ENCODE assay signal across 16 cellular contexts in genomic region chr2:65025453-65026128, GRCh38. TPM values are rescaled to one million over a fixed set of nuclear protein-coding genes. Genes with fewer than 3 reads are reported as not detected.
DNase-seq lines count a peak whose midpoint lies in the region; ATAC-seq and TF ChIP-seq lines count a peak whose summit lies in the region.
"Had no signal": no experiment of that assay in that cellular context is flagged by ENCODE, and none has a peak within 500 bp of the region (broad histone marks: within the 10 kb centered on the region; RNA-seq: fewer than 3 reads in every experiment).

No MANE protein-coding gene starts in this region.

- no peak for TF ChIP-seq CTCF in GM13976 (IDR thresholded peaks at IDR 0.05; ENCODE audit: borderline replicate concordance, control extremely low read depth, extremely low read depth, insufficient read depth, missing control alignments)

- no peak overlapping the region for H3K9ac ChIP-seq in BLaER1 treated with 17β-estradiol and CSF1 and Interleukin-3, amounts not matched to agents 10 nM and 100 nM

- H3K4me1 ChIP-seq in BLaER1 treated with 17β-estradiol and CSF1 and Interleukin-3, amounts not matched to agents 10 nM and 100 nM: peaks cover 48 to 68% (median 56%) of the 10 kb centered on the region in 10 experiments
- peaks cover under 1 to 2% of the 10 kb centered on the region in 2 donors for H3K4me1 ChIP-seq in naive thymus-derived CD4-positive, alpha-beta T cell (ENCODE audit: control insufficient read depth in 2 of 2, insufficient read depth in 2 of 2, low read length in 2 of 2)
- H3K4me1 ChIP-seq: ascending aorta had no signal

- POLR2A ChIA-PET in activated CD8-positive, alpha-beta T cell treated with anti-CD3 and anti-CD28 coated beads, Interleukin-2, amount 10 ng/mL, durations not matched to agents 7 days and 5 days (lab: Charles Lee): no interaction called here
- POLR2A ChIA-PET in naive thymus-derived CD4-positive, alpha-beta T cell (lab: Charles Lee): no interaction called here

- no peak overlapping the region for H3K27ac Mint-ChIP-seq in activated CD8-positive, alpha-beta T cell treated with anti-CD3 and anti-CD28 coated beads, Interleukin-2, amount 10 ng/mL, durations not matched to agents 7 days and 5 days
- no peak overlapping the region for H3K27ac Mint-ChIP-seq in naive thymus-derived CD4-positive, alpha-beta T cell
- H3K27ac Mint-ChIP-seq: activated T-cell treated with anti-CD3 and anti-CD28 coated beads, Interleukin-2, amount 50 U/mL, for 72 hours; effector memory CD8-positive, alpha-beta T cell had no signal

- ATAC-seq in activated CD8-positive, alpha-beta T cell treated with anti-CD3 and anti-CD28 coated beads, Interleukin-2, amount 10 ng/mL, durations not matched to agents 7 days and 5 days: peak; percentile 35
- peak; percentile 54 for ATAC-seq in naive thymus-derived CD4-positive, alpha-beta T cell
- no peak for ATAC-seq in activated CD4-positive, CD25-positive, alpha-beta regulatory T cell treated with anti-CD3 and anti-CD28 coated beads, Interleukin-2, amount 50 U/mL, for 24 hours
- no peak for ATAC-seq in GM21528 (IDR thresholded peaks at IDR 0.05; ENCODE audit: low FRiP score, unreplicated experiment)
- ATAC-seq: activated T-cell treated with anti-CD3 and anti-CD28 coated beads, Interleukin-2, amount 50 U/mL, for 72 hours; effector memory CD8-positive, alpha-beta T cell had no signal

- CTCF ChIA-PET in activated CD8-positive, alpha-beta T cell treated with anti-CD3 and anti-CD28 coated beads, Interleukin-2, amount 10 ng/mL, durations not matched to agents 7 days and 5 days (lab: Charles Lee): interaction anchor here (1.9 kb wide), 1 partner anchor 15 kb away, joined by 5 read pairs; no protein-coding TSS in a partner anchor
- CTCF ChIA-PET in naive thymus-derived CD4-positive, alpha-beta T cell (lab: Charles Lee): no interaction called here

- H3K9me3 ChIP-seq in BLaER1 treated with 17β-estradiol and CSF1 and Interleukin-3, amounts not matched to agents 10 nM and 100 nM (replicated peaks in 1 of 11): no peaks in the 10 kb centered on the region
- no peaks in the 10 kb centered on the region for H3K9me3 ChIP-seq in naive thymus-derived CD4-positive, alpha-beta T cell (ENCODE audit: control insufficient read depth in 2 of 3, low read length in 3 of 3)
- H3K9me3 ChIP-seq: ascending aorta had no signal

- H3K36me3 ChIP-seq in BLaER1 treated with 17β-estradiol and CSF1 and Interleukin-3, amounts not matched to agents 10 nM and 100 nM: peaks cover 24 to 41% (median 35%) of the 10 kb centered on the region in 11 experiments
- no peaks in the 10 kb centered on the region for H3K36me3 ChIP-seq in naive thymus-derived CD4-positive, alpha-beta T cell (ENCODE audit: control insufficient read depth in 2 of 3, insufficient read depth in 3 of 3, low read length in 3 of 3)

- intact Hi-C loops in naive thymus-derived CD4-positive, alpha-beta T cell (cut with micrococcal nuclease): no loop called here

- H3K9me3 Mint-ChIP-seq in activated CD8-positive, alpha-beta T cell treated with anti-CD3 and anti-CD28 coated beads, Interleukin-2, amount 10 ng/mL, durations not matched to agents 7 days and 5 days (ENCODE audit: insufficient read depth): no peaks in the 10 kb centered on the region
- H3K9me3 Mint-ChIP-seq in naive thymus-derived CD4-positive, alpha-beta T cell: no peaks in the 10 kb centered on the region
- H3K9me3 Mint-ChIP-seq: activated T-cell treated with anti-CD3 and anti-CD28 coated beads, Interleukin-2, amount 50 U/mL, for 72 hours; effector memory CD8-positive, alpha-beta T cell had no signal

- no peak overlapping the region for H3K4me3 Mint-ChIP-seq in activated CD8-positive, alpha-beta T cell treated with anti-CD3 and anti-CD28 coated beads, Interleukin-2, amount 10 ng/mL, durations not matched to agents 7 days and 5 days
- H3K4me3 Mint-ChIP-seq in naive thymus-derived CD4-positive, alpha-beta T cell: no peak overlapping the region
- H3K4me3 Mint-ChIP-seq: activated T-cell treated with anti-CD3 and anti-CD28 coated beads, Interleukin-2, amount 50 U/mL, for 72 hours; effector memory CD8-positive, alpha-beta T cell had no signal

- H3K36me3 Mint-ChIP-seq in activated CD8-positive, alpha-beta T cell treated with anti-CD3 and anti-CD28 coated beads, Interleukin-2, amount 10 ng/mL, durations not matched to agents 7 days and 5 days (ENCODE audit: low read depth): peaks cover 25% of the 10 kb centered on the region
- peaks cover 0 to 22% (median 2%) of the 10 kb centered on the region in 5 donors for H3K36me3 Mint-ChIP-seq in naive thymus-derived CD4-positive, alpha-beta T cell

- peak overlapping the region; percentile 35 to 88 (median 66) for H3K4me2 ChIP-seq in BLaER1 treated with 17β-estradiol and CSF1 and Interleukin-3, amounts not matched to agents 10 nM and 100 nM

- peak overlapping the region in 7 of 11 experiments; percentile 1 to 56 (median 27); a peak in 11 of 22 replicates for H3K27ac ChIP-seq in BLaER1 treated with 17β-estradiol and CSF1 and Interleukin-3, amounts not matched to agents 10 nM and 100 nM
- H3K27ac ChIP-seq in naive thymus-derived CD4-positive, alpha-beta T cell (ENCODE audit: low read depth, low read length): no peak overlapping the region
- H3K27ac ChIP-seq: ascending aorta had no signal

- DNase-seq in Kasumi-1 (lab: John Stamatoyannopoulos, UW) (peak; percentile 26 to 45), GM13976 (ENCODE audit: low spot score) (no peak)
- DNase-seq in activated CD8-positive, alpha-beta T cell treated with anti-CD3 and anti-CD28 coated beads, Interleukin-2, amount 10 ng/mL, durations not matched to agents 7 days and 5 days: no peak
- no peak for DNase-seq in naive thymus-derived CD4-positive, alpha-beta T cell
- DNase-seq in activated CD4-positive, alpha-beta T cell treated with anti-CD3 and anti-CD28 coated beads for 4 hours: no peak
- DNase-seq: activated CD4-positive, CD25-positive, alpha-beta regulatory T cell treated with anti-CD3 and anti-CD28 coated beads, Interleukin-2, amount 50 U/mL, for 72 hours; activated T-cell treated with anti-CD3 and anti-CD28 coated beads, Interleukin-2, amount 50 U/mL, for 72 hours; effector memory CD8-positive, alpha-beta T cell; NCI-H446; SHP77; stimulated activated CD4-positive, alpha-beta T cell treated with anti-CD3 and anti-CD28 coated beads, Interleukin-15, amount 100 ng/mL, for 24 hours; stimulated activated CD8-positive, alpha-beta memory T cell treated with anti-CD3 and anti-CD28 coated beads, Interleukin-4, amount 100 ng/mL, for 48 hours had no signal

- peaks cover 0 to 6% (median 0%) of the 10 kb centered on the region in 11 experiments; a peak in 2 of 22 replicates for H4K20me1 ChIP-seq in BLaER1 treated with 17β-estradiol and CSF1 and Interleukin-3, amounts not matched to agents 10 nM and 100 nM

- no peak overlapping the region for H3K4me3 ChIP-seq in BLaER1 treated with 17β-estradiol and CSF1 and Interleukin-3, amounts not matched to agents 10 nM and 100 nM
- no peak overlapping the region for H3K4me3 ChIP-seq in naive thymus-derived CD4-positive, alpha-beta T cell (ENCODE audit: low read length)
- H3K4me3 ChIP-seq: ascending aorta had no signal

- in situ Hi-C loops in GM13976 (cut with MboI; ENCODE audit: low sequenced_read_pairs, unreplicated experiment): loop anchor here (25.0 kb wide), 3 partner anchors 413 to 688 kb away; partner anchors contain the start of gene AFTPH

- no peaks in the 10 kb centered on the region for H3K27me3 ChIP-seq in BLaER1 treated with 17β-estradiol and CSF1 and Interleukin-3, amounts not matched to agents 10 nM and 100 nM
- no peaks in the 10 kb centered on the region for H3K27me3 ChIP-seq in naive thymus-derived CD4-positive, alpha-beta T cell (ENCODE audit: control insufficient read depth in 2 of 2, insufficient read depth in 2 of 2, low read length in 2 of 2)
- H3K27me3 ChIP-seq: ascending aorta had no signal

- no peaks in the 10 kb centered on the region for H3K27me3 Mint-ChIP-seq in activated CD8-positive, alpha-beta T cell treated with anti-CD3 and anti-CD28 coated beads, Interleukin-2, amount 10 ng/mL, durations not matched to agents 7 days and 5 days (ENCODE audit: low read depth)
- no peaks in the 10 kb centered on the region for H3K27me3 Mint-ChIP-seq in naive thymus-derived CD4-positive, alpha-beta T cell
- H3K27me3 Mint-ChIP-seq: effector memory CD8-positive, alpha-beta T cell had no signal

- H3K4me1 Mint-ChIP-seq in activated CD8-positive, alpha-beta T cell treated with anti-CD3 and anti-CD28 coated beads, Interleukin-2, amount 10 ng/mL, durations not matched to agents 7 days and 5 days (ENCODE audit: low read depth): peaks cover 8% of the 10 kb centered on the region
- H3K4me1 Mint-ChIP-seq in naive thymus-derived CD4-positive, alpha-beta T cell: peaks cover 3 to 15% (median 4%) of the 10 kb centered on the region in 7 donors

RNA-seq across cellular contexts. Expression of gene CEP68, which starts 30.6 kb away (rescaled TPM):
- 1 to 10 TPM; 8.1 to 9.7 TPM for total RNA-seq in activated CD8-positive, alpha-beta T cell treated with anti-CD3 and anti-CD28 coated beads, Interleukin-2, amount 10 ng/mL, durations not matched to agents 7 days and 5 days
- 10 to 100 TPM in 4 of 5 experiments, 1 to 10 TPM in 1; 8.5 to 52.0 (median 20.8) TPM for total RNA-seq in naive thymus-derived CD4-positive, alpha-beta T cell
- 10 to 100 TPM; 25.6 to 36.0 TPM for polyA plus RNA-seq in naive thymus-derived CD4-positive, alpha-beta T cell

RNA-seq across cellular contexts. Expression of gene SLC1A4, which starts 36.4 kb away (rescaled TPM):
- 10 to 100 TPM; 48.8 to 50.1 TPM for total RNA-seq in activated CD8-positive, alpha-beta T cell treated with anti-CD3 and anti-CD28 coated beads, Interleukin-2, amount 10 ng/mL, durations not matched to agents 7 days and 5 days
- total RNA-seq in naive thymus-derived CD4-positive, alpha-beta T cell: 10 to 100 TPM in 1 of 5 experiments, 1 to 10 TPM in 4; 1.1 to 34.5 (median 2.2) TPM
- polyA plus RNA-seq in naive thymus-derived CD4-positive, alpha-beta T cell: under 1 TPM in 1 of 2 donors, not detected in 1; 0.33 TPM

Comparison
In these comparisons a context has a peak if more than half of its experiments do, and no peak if none do; other contexts are left out.
1. DNase-seq: peak in Kasumi-1 (2 of 2); none in activated CD8-positive, alpha-beta T cell treated with anti-CD3 and anti-CD28 coated beads, Interleukin-2, amount 10 ng/mL, durations not matched to agents 7 days and 5 days (single experiment), naive thymus-derived CD4-positive, alpha-beta T cell (0 of 9), activated CD4-positive, alpha-beta T cell treated with anti-CD3 and anti-CD28 coated beads for 4 hours (0 of 2) and GM13976 (single experiment).
2. ATAC-seq: peak in activated CD8-positive, alpha-beta T cell treated with anti-CD3 and anti-CD28 coated beads, Interleukin-2, amount 10 ng/mL, durations not matched to agents 7 days and 5 days (single experiment) and naive thymus-derived CD4-positive, alpha-beta T cell (single experiment); none in activated CD4-positive, CD25-positive, alpha-beta regulatory T cell treated with anti-CD3 and anti-CD28 coated beads, Interleukin-2, amount 50 U/mL, for 24 hours (0 of 2) and GM21528 (single experiment).